20 cellular contexts compared by ENCODE assay signal in the genomic region with DNA sequence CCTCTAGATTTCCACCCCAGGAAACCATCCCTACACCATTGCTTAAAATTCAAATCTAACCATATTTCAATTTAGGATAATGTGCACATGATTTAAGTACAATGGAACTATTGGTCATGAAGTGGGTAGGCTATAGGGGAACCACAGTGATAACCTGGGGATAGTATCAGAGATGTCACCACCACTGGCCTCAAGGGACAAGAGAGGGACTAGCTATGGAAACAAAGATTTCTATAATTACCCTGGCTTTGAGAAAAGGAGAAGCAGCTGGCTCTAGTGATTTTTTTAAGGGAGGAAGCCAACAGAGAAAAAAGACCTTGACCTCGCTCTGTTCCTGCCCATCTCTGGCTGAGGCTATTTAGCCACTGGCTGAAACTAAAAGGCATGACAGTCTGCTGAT.
"Had no signal": no experiment of that assay in that cellular context is flagged by ENCODE, and none has a peak within 500 bp of the region (broad histone marks: within the 10 kb centered on the region; RNA-seq: fewer than 3 reads in every experiment).

No MANE protein-coding gene starts in this region.

- H3K4me2 ChIP-seq: hepatocyte, neural progenitor cell had no signal

- H3K27ac Mint-ChIP-seq: endodermal cell; naive thymus-derived CD8-positive, alpha-beta T cell; neural progenitor cell had no signal

- H3K9ac ChIP-seq: neural progenitor cell had no signal

- H3K36me3 Mint-ChIP-seq: naive thymus-derived CD8-positive, alpha-beta T cell; neural progenitor cell had no signal

- H3K9me3 Mint-ChIP-seq: endodermal cell; naive thymus-derived CD8-positive, alpha-beta T cell; neural progenitor cell had no signal

- H3K36me3 ChIP-seq: colonic mucosa, neural progenitor cell, ovary, right atrium auricular region had no signal

- H3K27ac ChIP-seq: colonic mucosa, foreskin keratinocyte, hepatocyte, neural progenitor cell, ovary, right atrium auricular region had no signal

- H3K4me3 ChIP-seq: colonic mucosa, hepatocyte, lung, neural progenitor cell, ovary, right atrium auricular region had no signal

- H3K9me3 ChIP-seq: colonic mucosa, ovary, right atrium auricular region had no signal

- ATAC-seq: foreskin keratinocyte; left cardiac atrium; left ventricle myocardium superior; naive thymus-derived CD8-positive, alpha-beta T cell had no signal

- H3K4me3 Mint-ChIP-seq: endodermal cell; naive thymus-derived CD8-positive, alpha-beta T cell; neural progenitor cell had no signal

- H3K4me1 ChIP-seq: colonic mucosa, foreskin keratinocyte had no signal

- H3K4me1 Mint-ChIP-seq: naive thymus-derived CD8-positive, alpha-beta T cell had no signal

- DNase-seq: colonic mucosa; effector CD4-positive, alpha-beta T cell; endodermal cell; erythroblast; foreskin keratinocyte; head of caudate nucleus; kidney; left cardiac atrium; left ventricle myocardium superior; mesendoderm; naive thymus-derived CD8-positive, alpha-beta T cell; nucleus accumbens; ovary; small intestine; stimulated activated CD4-positive, alpha-beta T cell treated with anti-CD3 and anti-CD28 coated beads, Interleukin-12 subunit alpha, Interleukin-12 subunit beta, amount 100 ng/mL, for 4 hours; stimulated activated naive CD4-positive, alpha-beta T cell treated with Interleukin-2 at 50 U/mL for 16 hours had no signal

- H3K27me3 ChIP-seq: colonic mucosa, foreskin keratinocyte, hepatocyte, neural progenitor cell, ovary, right atrium auricular region had no signal
